In the genomic region with DNA sequence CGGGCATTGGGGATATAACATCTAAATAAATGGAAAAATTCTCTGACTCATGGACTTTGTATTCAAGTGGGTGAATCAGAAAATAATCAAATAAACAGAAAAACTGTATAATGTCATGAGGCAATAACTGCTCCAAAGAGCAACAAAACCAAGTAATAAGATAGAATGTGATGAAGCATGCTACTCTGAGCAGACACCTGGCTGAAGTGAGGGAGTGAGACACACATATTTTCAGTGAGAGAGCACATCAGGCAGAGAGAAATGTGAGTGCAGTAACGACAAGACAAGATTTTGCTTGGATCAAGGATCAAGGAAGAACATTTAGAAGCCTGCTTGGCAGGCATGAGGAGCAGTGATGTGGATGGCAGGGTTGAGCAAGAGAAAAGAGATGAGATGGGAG, we compare ENCODE assay signal across 1 cellular context.
TF ChIP-seq lines count a peak whose summit lies in the region.

No MANE protein-coding gene starts in this region.

TF ChIP-seq in SK-N-SH, 30 proteins besides CTCF, POLR2A, EP300 and RAD21 (continued from another document):
- TF ChIP-seq, protein P1, sequence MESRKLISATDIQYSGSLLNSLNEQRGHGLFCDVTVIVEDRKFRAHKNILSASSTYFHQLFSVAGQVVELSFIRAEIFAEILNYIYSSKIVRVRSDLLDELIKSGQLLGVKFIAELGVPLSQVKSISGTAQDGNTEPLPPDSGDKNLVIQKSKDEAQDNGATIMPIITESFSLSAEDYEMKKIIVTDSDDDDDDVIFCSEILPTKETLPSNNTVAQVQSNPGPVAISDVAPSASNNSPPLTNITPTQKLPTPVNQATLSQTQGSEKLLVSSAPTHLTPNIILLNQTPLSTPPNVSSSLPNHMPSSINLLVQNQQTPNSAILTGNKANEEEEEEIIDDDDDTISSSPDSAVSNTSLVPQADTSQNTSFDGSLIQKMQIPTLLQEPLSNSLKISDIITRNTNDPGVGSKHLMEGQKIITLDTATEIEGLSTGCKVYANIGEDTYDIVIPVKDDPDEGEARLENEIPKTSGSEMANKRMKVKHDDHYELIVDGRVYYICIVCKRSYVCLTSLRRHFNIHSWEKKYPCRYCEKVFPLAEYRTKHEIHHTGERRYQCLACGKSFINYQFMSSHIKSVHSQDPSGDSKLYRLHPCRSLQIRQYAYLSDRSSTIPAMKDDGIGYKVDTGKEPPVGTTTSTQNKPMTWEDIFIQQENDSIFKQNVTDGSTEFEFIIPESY (IDR thresholded peaks at IDR 0.05; ENCODE audit: borderline replicate concordance, low read depth), result no peak
- TF ChIP-seq POLR2AphosphoS5 (IDR thresholded peaks at IDR 0.05; ENCODE audit: low read depth, low read length), result no peak
